1 cellular context compared by ENCODE assay signal in genomic region chr5:81971694-81972495, GRCh38.
TF ChIP-seq lines count a peak whose summit lies in the region.

Gene ATG10 (plus strand): TSS chr5:81972023. CDS start chr5:81987571, 15,548 bp downstream.

TF ChIP-seq in HepG2, 621 proteins besides CTCF, POLR2A, EP300 and RAD21 (continued from another document and continues in another):
- TF ChIP-seq ZNF280D (CRISPR knock-in tag; IDR thresholded peaks at IDR 0.05) (peak; percentile 29; the same call in 1 of the 2 replicates), MLX (CRISPR knock-in tag; IDR thresholded peaks at IDR 0.05) (0 out of 2 replicates have a peak, but pooled peaks have one; percentile 19), MIER2 (CRISPR knock-in tag; IDR thresholded peaks at IDR 0.05) (0 out of 2 replicates have a peak, but pooled peaks have one; percentile 11), SRF (IDR thresholded peaks at IDR 0.05; ENCODE audit: low read depth, low read length) (no peak), ZNF512B (CRISPR knock-in tag; IDR thresholded peaks at IDR 0.05; ENCODE audit: borderline replicate concordance) (no peak), HOMEZ (CRISPR knock-in tag; IDR thresholded peaks at IDR 0.05; ENCODE audit: low read depth) (no peak), SYNCRIP (IDR thresholded peaks at IDR 0.05; ENCODE audit: insufficient read depth, low read depth, low read length) (no peak), ZNF839 (CRISPR knock-in tag; IDR thresholded peaks at IDR 0.05; ENCODE audit: borderline replicate concordance) (no peak), ZBTB49 (CRISPR knock-in tag; IDR thresholded peaks at IDR 0.05; ENCODE audit: borderline replicate concordance) (no peak), ZNF687 (CRISPR knock-in tag; IDR thresholded peaks at IDR 0.05) (peak; percentile 93), ZNF136 (CRISPR knock-in tag; IDR thresholded peaks at IDR 0.05; ENCODE audit: low read depth) (no peak), NCOR1 (IDR thresholded peaks at IDR 0.05; ENCODE audit: borderline replicate concordance, low read length) (no peak), ATF1 (CRISPR knock-in tag; IDR thresholded peaks at IDR 0.05) (no peak), ZNF432 (CRISPR knock-in tag; IDR thresholded peaks at IDR 0.05; ENCODE audit: borderline replicate concordance) (peak; percentile 58; the same call in 1 of the 2 replicates), TOE1 (CRISPR knock-in tag; IDR thresholded peaks at IDR 0.05) (no peak; the same call in 1 of the 2 replicates), RNF219 (CRISPR knock-in tag; IDR thresholded peaks at IDR 0.05) (no peak), SOX5 (CRISPR knock-in tag; IDR thresholded peaks at IDR 0.05; ENCODE audit: borderline replicate concordance) (0 out of 2 replicates have a peak, but pooled peaks have one; percentile 32), GLI4 (CRISPR knock-in tag; IDR thresholded peaks at IDR 0.05; ENCODE audit: borderline replicate concordance) (peak; percentile 87; the same call in 1 of the 2 replicates), SIX1 (CRISPR knock-in tag; IDR thresholded peaks at IDR 0.05; ENCODE audit: borderline replicate concordance) (no peak), MATR3 (CRISPR knock-in tag; IDR thresholded peaks at IDR 0.05) (no peak), CSRNP2 (CRISPR knock-in tag; conservative IDR thresholded peaks at IDR 0.05; ENCODE audit: low read depth) (no peak), NCOA5 (CRISPR knock-in tag; IDR thresholded peaks at IDR 0.05) (no peak), GABPB1 (CRISPR knock-in tag; IDR thresholded peaks at IDR 0.05) (peak; percentile 85), ZMYM4 (CRISPR knock-in tag; IDR thresholded peaks at IDR 0.05) (peak; percentile 93), ZNF446 (CRISPR knock-in tag; IDR thresholded peaks at IDR 0.05) (peak; percentile 94), FIP1L1 (IDR thresholded peaks at IDR 0.05; ENCODE audit: borderline replicate concordance, insufficient read depth, low read depth, low read length) (no peak)
